ENCODE assay signal across 2 cellular contexts in genomic region chr5:6343951-6344596, GRCh38.
TF ChIP-seq lines count a peak whose summit lies in the region.

No MANE protein-coding gene starts in this region.

TF ChIP-seq in HepG2, 621 proteins besides CTCF, POLR2A, EP300 and RAD21:
- TF ChIP-seq CREB1 (IDR thresholded peaks at IDR 0.05) = peak; percentile 94
- TF ChIP-seq CREB1 (CRISPR knock-in tag; IDR thresholded peaks at IDR 0.05) = no peak
- peak; percentile 69 for TF ChIP-seq CEBPB (IDR thresholded peaks at IDR 0.05; ENCODE audit: borderline replicate concordance, low read depth, low read length)
- no peak for TF ChIP-seq SP5 (CRISPR knock-in tag; IDR thresholded peaks at IDR 0.05; ENCODE audit: borderline replicate concordance, low read depth)
- TF ChIP-seq ATF7 (IDR thresholded peaks at IDR 0.05) = peak; percentile 94
- no peak for TF ChIP-seq ATF7 (CRISPR knock-in tag; IDR thresholded peaks at IDR 0.05)
- no peak for TF ChIP-seq RAD51 (IDR thresholded peaks at IDR 0.05; ENCODE audit: borderline replicate concordance)

TF ChIP-seq in H1, 55 proteins besides CTCF, POLR2A, EP300 and RAD21:
- TF ChIP-seq SUZ12 (IDR thresholded peaks at IDR 0.05; ENCODE audit: low read length) (no peak), CEBPB (IDR thresholded peaks at IDR 0.05; ENCODE audit: low read depth, low read length) (peak; percentile 72; the same call in 1 of the 2 replicates)
